ENCODE assay signal across 12 cellular contexts in the genomic region with DNA sequence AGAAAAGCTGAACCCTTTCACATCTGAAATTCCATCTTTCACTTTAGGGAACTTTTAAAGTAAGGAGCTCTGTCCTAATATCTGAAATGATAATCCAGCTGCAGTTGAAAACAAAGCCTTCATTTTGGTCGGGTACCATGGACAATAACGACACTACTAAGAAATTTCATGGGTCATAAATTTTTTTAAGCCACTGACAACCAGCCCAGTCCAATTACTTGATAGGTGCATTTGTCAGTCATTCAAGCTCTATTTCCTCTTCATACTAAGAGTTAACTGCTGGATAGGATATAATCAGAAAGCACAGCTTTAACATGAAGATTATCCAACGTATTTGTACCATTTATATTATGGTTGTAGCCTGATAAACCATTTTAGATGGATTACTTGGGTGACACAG. TPM values are rescaled to one million over a fixed set of nuclear protein-coding genes. Genes with fewer than 3 reads are reported as not detected.
DNase-seq lines count a peak whose midpoint lies in the region; ATAC-seq and TF ChIP-seq lines count a peak whose summit lies in the region.
"Had no signal": no experiment of that assay in that cellular context is flagged by ENCODE, and none has a peak within 500 bp of the region (broad histone marks: within the 10 kb centered on the region; RNA-seq: fewer than 3 reads in every experiment).

No MANE protein-coding gene starts in this region.

- no peak for ATAC-seq in GM21423 (IDR thresholded peaks at IDR 0.05; ENCODE audit: unreplicated experiment)

- no peaks in the 10 kb centered on the region for H3K27me3 Mint-ChIP-seq in HFFc6 (ENCODE audit: insufficient read depth)
- H3K27me3 Mint-ChIP-seq: IgD-negative memory B cell had no signal

- H3K27me3 ChIP-seq in SJCRH30 (no peaks in the 10 kb centered on the region), tibial nerve (no peaks in the 10 kb centered on the region)

- no peaks in the 10 kb centered on the region for H3K36me3 Mint-ChIP-seq in HFFc6 (ENCODE audit: low read depth)
- H3K36me3 Mint-ChIP-seq: CD14-positive monocyte, IgD-negative memory B cell had no signal

- TF ChIP-seq CTCF in HFFc6 (IDR thresholded peaks at IDR 0.05) (no peak), tibial nerve (IDR thresholded peaks at IDR 0.05) (no peak)

- H3K4me3 Mint-ChIP-seq in HFFc6, result peak overlapping the region; percentile 70; the same call in 1 of the 2 replicates
- H3K4me3 Mint-ChIP-seq: CD14-positive monocyte, H9, IgD-negative memory B cell had no signal

- no peak for TF ChIP-seq POLR2A in tibial nerve (IDR thresholded peaks at IDR 0.05)

- no peak overlapping the region for H3K27ac Mint-ChIP-seq in HFFc6
- H3K27ac Mint-ChIP-seq: CD14-positive monocyte, H9, IgD-negative memory B cell had no signal

- TF ChIP-seq EP300 in tibial nerve (IDR thresholded peaks at IDR 0.05), result no peak

- H3K36me3 ChIP-seq in SJCRH30 (no peaks in the 10 kb centered on the region), tibial nerve (no peaks in the 10 kb centered on the region)

- H3K4me1 ChIP-seq in SJCRH30, result 0 out of 2 replicates have a peak, but pooled peaks cover 3% of the 10 kb centered on the region
- peaks cover 0 to 7% (median 0%) of the 10 kb centered on the region in 4 donors for H3K4me1 ChIP-seq in tibial nerve

- H3K4me1 Mint-ChIP-seq in HFFc6 (ENCODE audit: low read depth), result peaks cover 33% of the 10 kb centered on the region
- H3K4me1 Mint-ChIP-seq: CD14-positive monocyte, IgD-negative memory B cell had no signal

- DNase-seq in NCI-H1105 treated with DMSO at 0.1 percent for 48 hours (lab: John Stamatoyannopoulos, UW) (peak; percentile 6), NCI-H1105 (lab: John Stamatoyannopoulos, UW) (no peak), HFFc6 (no peak), SJCRH30 (peak in 1 of 2 experiments; percentile 24), kidney tubule cell (ENCODE audit: low spot score) (peak; percentile 64), posterior vena cava (ENCODE audit: low spot score) (no peak), tibial nerve (ENCODE audit: low spot score in 2 of 2) (no peak)

- H3K27ac ChIP-seq in SJCRH30 (peak overlapping the region; percentile 63), tibial nerve (no peak overlapping the region)
- H3K27ac ChIP-seq: 22Rv1 had no signal

- H3K4me3 ChIP-seq in SJCRH30 (peak overlapping the region; percentile 35), tibial nerve (no peak overlapping the region)

- no peaks in the 10 kb centered on the region for H3K9me3 Mint-ChIP-seq in HFFc6
- H3K9me3 Mint-ChIP-seq: CD14-positive monocyte, IgD-negative memory B cell had no signal

- intact Hi-C loops in posterior vena cava (cut with DNase I), result no loop called here

- H3K9me3 ChIP-seq in SJCRH30 (replicated peaks) (no peaks in the 10 kb centered on the region), tibial nerve (peaks cover 0 to 3% (median 0%) of the 10 kb centered on the region in 4 donors)

- 36% methylated on average over 3 of the region's 3 CpGs for WGBS in tibial nerve, 2 donors

RNA-seq across cellular contexts. Expression of a gene that starts 52.5 kb away (rescaled TPM):
- total RNA-seq in HFFc6 (2021; fragmentation: NEBNext Ultra II Directional; extraction: Animal tissue kit (Norgen Biotek cat#: 25700)), result 10 to 100 TPM; 16.3 to 18.7 (median 17.1) TPM
- 12.2 and 14.6 TPM in 2 replicates for total RNA-seq in SJCRH30 (2014; rRNA removed; shearing (Covaris generic))
- 10 to 100 TPM; 18.8 to 19.0 TPM for total RNA-seq in posterior vena cava
- total RNA-seq in tibial nerve, result 10 to 100 TPM in 3 of 4 donors, 1 to 10 TPM in 1; 9.0 to 21.3 (median 19.4) TPM

RNA-seq across cellular contexts. Expression of a gene that starts 52.6 kb away (rescaled TPM):
- 10 to 100 TPM in 5 of 6 experiments, 1 to 10 TPM in 1; 7.2 to 14.3 (median 13.2) TPM for total RNA-seq in HFFc6 (2021; fragmentation: NEBNext Ultra II Directional; extraction: Animal tissue kit (Norgen Biotek cat#: 25700))
- 15.2 and 18.8 TPM in 2 replicates for total RNA-seq in SJCRH30 (2014; rRNA removed; shearing (Covaris generic))
- total RNA-seq in posterior vena cava, result 1 to 10 TPM; 4.8 to 5.2 TPM
- total RNA-seq in tibial nerve, result 1 to 10 TPM; 2.4 to 7.1 (median 4.9) TPM

Comparison
In these comparisons a context has a peak if more than half of its experiments do, and no peak if none do; other contexts are left out.
1. DNase-seq: peak in NCI-H1105 treated with DMSO at 0.1 percent for 48 hours (single experiment) and kidney tubule cell (single experiment); none in NCI-H1105 (single experiment), HFFc6 (single experiment), posterior vena cava (single experiment) and tibial nerve (0 of 2).